8 cellular contexts compared by ENCODE assay signal in genomic region chr12:52020539-52021336, GRCh38. TPM values are rescaled to one million over a fixed set of nuclear protein-coding genes. Genes with fewer than 3 reads are reported as not detected.
DNase-seq lines count a peak whose midpoint lies in the region; ATAC-seq, FAIRE-seq and TF ChIP-seq lines count a peak whose summit lies in the region.

No MANE protein-coding gene starts in this region.

- H3K27me3 Mint-ChIP-seq in CD14-positive monocyte (ENCODE audit: low read depth in 3 of 3): peaks cover 12 to 42% (median 23%) of the 10 kb centered on the region in 3 donors
- no peaks in the 10 kb centered on the region for H3K27me3 Mint-ChIP-seq in naive thymus-derived CD8-positive, alpha-beta T cell

- peaks cover 41% of the 10 kb centered on the region for H3K4me1 Mint-ChIP-seq in CD14-positive monocyte
- peaks cover 25 to 47% (median 39%) of the 10 kb centered on the region in 4 donors for H3K4me1 Mint-ChIP-seq in naive thymus-derived CD8-positive, alpha-beta T cell

- peaks cover 0 to 4% of the 10 kb centered on the region in 2 donors for H3K4me1 ChIP-seq in uterus

- no peak for TF ChIP-seq POLR2A in uterus (IDR thresholded peaks at IDR 0.05)
- no peak for TF ChIP-seq POLR2A in H54 (IDR thresholded peaks at IDR 0.05; ENCODE audit: low read depth, low read length)

- FAIRE-seq in H54 (lab: Jason Lieb, UNC): no peak

- peak; percentile 36 for ATAC-seq in GM21723 (IDR thresholded peaks at IDR 0.05; ENCODE audit: unreplicated experiment)
- ATAC-seq in naive thymus-derived CD8-positive, alpha-beta T cell: peak; percentile 43 to 56

- peak overlapping the region; percentile 64 for H3K4me3 Mint-ChIP-seq in CD14-positive monocyte
- peak overlapping the region in 9 of 10 donors; percentile 12 to 69 (median 36) for H3K4me3 Mint-ChIP-seq in naive thymus-derived CD8-positive, alpha-beta T cell

- TF ChIP-seq CTCF in CD14-positive monocyte (IDR thresholded peaks at IDR 0.05): peak; percentile 85
- peak; percentile 42 to 67 (median 60) for TF ChIP-seq CTCF in uterus (IDR thresholded peaks at IDR 0.05)

- no peaks in the 10 kb centered on the region for H3K27me3 ChIP-seq in uterus

- no peak overlapping the region for H3K4me3 ChIP-seq in uterus

- H3K27ac ChIP-seq in uterus: no peak overlapping the region

- POLR2A ChIA-PET in naive thymus-derived CD8-positive, alpha-beta T cell (lab: Charles Lee): interaction anchor here (1.1 to 9.4 kb wide), 5 partner anchors 14 to 61 kb away, joined by 3 to 153 read pairs (median 4); partner anchors contain the start of genes ATG101 and TAMALIN

- H3K9me3 ChIP-seq in uterus: no peaks in the 10 kb centered on the region

- H3K27ac Mint-ChIP-seq in CD14-positive monocyte: peak overlapping the region in 2 of 7 donors; percentile 32 to 82
- H3K27ac Mint-ChIP-seq in naive thymus-derived CD8-positive, alpha-beta T cell: peak overlapping the region in 8 of 10 donors; percentile 17 to 81 (median 47)

- intact Hi-C loops in CD14-positive monocyte (cut with micrococcal nuclease): loop anchor here in 1 of 2 donors (5.0 kb wide), 1 partner anchor 598 kb away; the partner anchor contains the start of gene SLC4A8
- intact Hi-C loops in uterus (cut with DNase I; ENCODE audit: low total_unique reads): no loop called here

- H3K36me3 ChIP-seq in uterus: no peaks in the 10 kb centered on the region

- DNase-seq in CD14-positive monocyte (ENCODE audit: low spot score) (peak; percentile 71), NCI-H2171 (lab: John Stamatoyannopoulos, UW) (peak; percentile 34), ecto neural progenitor cell (ENCODE audit: low spot score) (peak; percentile 90), uterus (peak in 1 of 2 donors; percentile 59), H54 (ENCODE audit: insufficient read length, low spot score) (no peak)
- peak; percentile 76 for DNase-seq in activated CD4-positive, alpha-beta T cell treated with anti-CD3 and anti-CD28 coated beads for 48 hours
- DNase-seq in naive thymus-derived CD8-positive, alpha-beta T cell: peak; percentile 56 to 86 (median 68)

- H3K36me3 Mint-ChIP-seq in CD14-positive monocyte: peaks cover 0 to 2% of the 10 kb centered on the region in 2 donors
- no peaks in the 10 kb centered on the region for H3K36me3 Mint-ChIP-seq in naive thymus-derived CD8-positive, alpha-beta T cell

- H3K9me3 Mint-ChIP-seq in CD14-positive monocyte: peaks cover 0 to 4% (median 0%) of the 10 kb centered on the region in 7 donors
- no peaks in the 10 kb centered on the region for H3K9me3 Mint-ChIP-seq in naive thymus-derived CD8-positive, alpha-beta T cell

RNA-seq across cellular contexts. Expression of gene TAMALIN, which starts 14.0 kb away (rescaled TPM):
- 1 to 10 TPM in 1 of 2 donors, under 1 TPM in 1; 0.63 to 1.6 TPM for polyA plus RNA-seq in CD14-positive monocyte
- 10 to 100 TPM; 35.7 to 36.5 TPM for total RNA-seq in naive thymus-derived CD8-positive, alpha-beta T cell
- 1 to 10 TPM; 2.0 to 5.2 (median 2.6) TPM for polyA plus RNA-seq in naive thymus-derived CD8-positive, alpha-beta T cell
- total RNA-seq in uterus: 100 to 1,000 TPM in 1 of 4 donors, 10 to 100 TPM in 2, 1 to 10 TPM in 1; 6.4 to 153 (median 42.1) TPM

RNA-seq across cellular contexts. Expression of gene NR4A1, which starts 30.5 kb away (rescaled TPM):
- 10 to 100 TPM; 10.1 to 41.4 TPM for polyA plus RNA-seq in CD14-positive monocyte
- total RNA-seq in naive thymus-derived CD8-positive, alpha-beta T cell: 1 to 10 TPM; 1.9 to 2.4 TPM
- polyA plus RNA-seq in naive thymus-derived CD8-positive, alpha-beta T cell: under 1 TPM; 0.39 to 0.79 (median 0.45) TPM
- 100 to 1,000 TPM in 3 of 4 donors, 10 to 100 TPM in 1; 31.7 to 297 (median 135) TPM for total RNA-seq in uterus

RNA-seq across cellular contexts. Expression of gene ATG101, which starts 49.0 kb away (rescaled TPM):
- 10 to 100 TPM; 20.5 to 26.4 TPM for polyA plus RNA-seq in CD14-positive monocyte
- 10 to 100 TPM; 18.0 to 19.4 TPM for total RNA-seq in naive thymus-derived CD8-positive, alpha-beta T cell
- 10 to 100 TPM; 17.6 to 28.8 (median 22.2) TPM for polyA plus RNA-seq in naive thymus-derived CD8-positive, alpha-beta T cell
- total RNA-seq in uterus: 10 to 100 TPM; 28.3 to 42.1 (median 37.2) TPM

RNA-seq across cellular contexts. Expression of gene SMIM41, which starts 58.8 kb away (rescaled TPM):
- not detected for polyA plus RNA-seq in CD14-positive monocyte
- total RNA-seq in naive thymus-derived CD8-positive, alpha-beta T cell: not detected
- polyA plus RNA-seq in naive thymus-derived CD8-positive, alpha-beta T cell: not detected
- total RNA-seq in uterus: not detected

Comparison
In these comparisons a context has a peak if more than half of its experiments do, and no peak if none do; other contexts are left out.
1. RNA of gene NR4A1, which starts 30.5 kb away (total RNA-seq): 31.7 to 297 TPM in uterus; 1.9 to 2.4 TPM in naive thymus-derived CD8-positive, alpha-beta T cell; every median in the first group is over 4 times any median in the second.